11 cellular contexts compared by ENCODE assay signal in the genomic region with DNA sequence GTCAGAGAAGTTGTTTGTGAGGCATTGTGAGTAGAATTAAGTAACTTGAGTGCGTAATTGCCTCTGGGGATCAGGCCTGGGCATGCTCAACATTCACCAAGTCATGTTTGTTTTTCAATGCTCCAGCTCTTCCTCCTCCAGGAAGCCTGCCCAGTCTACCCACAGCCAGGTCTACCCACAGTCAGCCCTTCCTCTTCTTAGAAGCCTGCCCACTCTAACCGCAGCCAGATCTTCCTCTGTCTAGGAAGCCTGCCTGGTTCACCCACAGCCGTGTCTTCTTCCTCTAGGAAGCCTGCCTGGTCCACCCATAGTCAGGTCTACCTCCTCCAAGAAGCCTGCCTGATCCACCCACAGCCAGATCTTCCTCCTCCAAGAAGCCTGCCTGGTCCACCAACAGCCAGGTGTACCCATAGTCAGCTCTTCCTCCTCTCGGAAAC. TPM values are rescaled to one million over a fixed set of nuclear protein-coding genes. Genes with fewer than 3 reads are reported as not detected.
DNase-seq lines count a peak whose midpoint lies in the region; ATAC-seq, FAIRE-seq and TF ChIP-seq lines count a peak whose summit lies in the region.
"Had no signal": no experiment of that assay in that cellular context is flagged by ENCODE, and none has a peak within 500 bp of the region (broad histone marks: within the 10 kb centered on the region; RNA-seq: fewer than 3 reads in every experiment).

No MANE protein-coding gene starts in this region.

- no peaks in the 10 kb centered on the region for H3K36me3 ChIP-seq in bronchial epithelial cell (ENCODE audit: control insufficient read depth, insufficient read depth, low read length)
- H3K36me3 ChIP-seq in osteoblast (ENCODE audit: insufficient read depth, low read length): no peaks in the 10 kb centered on the region

- H3K27ac ChIP-seq in osteoblast (ENCODE audit: low read depth, low read length): peak overlapping the region; percentile 54

- TF ChIP-seq CTCF in bronchial epithelial cell (IDR thresholded peaks at IDR 0.05; ENCODE audit: insufficient read depth, low read length, severe bottlenecking) (no peak), osteoblast (IDR thresholded peaks at IDR 0.05; ENCODE audit: extremely low read depth, low read depth, low read length) (no peak), lower leg skin (IDR thresholded peaks at IDR 0.05) (no peak)

- no peak overlapping the region for H2AFZ ChIP-seq in osteoblast (ENCODE audit: low read length)

- no peak for TF ChIP-seq POLR2A in lower leg skin (IDR thresholded peaks at IDR 0.05)

- 49 to 58% methylated on average over 4 of the region's 4 CpGs for WGBS in lower leg skin, 2 donors

- peaks cover 36% of the 10 kb centered on the region for H3K4me1 ChIP-seq in osteoblast (ENCODE audit: insufficient read depth, low read length)

- H3K27me3 ChIP-seq in bronchial epithelial cell (ENCODE audit: control insufficient read depth, insufficient read depth, low read length): no peaks in the 10 kb centered on the region
- no peaks in the 10 kb centered on the region for H3K27me3 ChIP-seq in osteoblast (ENCODE audit: insufficient read depth, low read length)

- peak overlapping the region; percentile 69 for H3K4me2 ChIP-seq in osteoblast (ENCODE audit: insufficient read depth, low read length)

- DNase-seq in NCI-H2171 treated with DMSO at 0.1 percent for 48 hours (lab: John Stamatoyannopoulos, UW) (peak; percentile 10), NCI-H2171 (lab: John Stamatoyannopoulos, UW) (no peak), NCI-H69 (lab: John Stamatoyannopoulos, UW) (peak; percentile 21), bronchial epithelial cell (ENCODE audit: low read depth) (peak; percentile 86), osteoblast (ENCODE audit: insufficient read length, low spot score, missing footprints) (peak; percentile 15), lower leg skin (ENCODE audit: low spot score in 2 of 2) (no peak)
- DNase-seq: 8988T, MM.1S had no signal

- peaks cover 17% of the 10 kb centered on the region for H4K20me1 ChIP-seq in osteoblast (ENCODE audit: insufficient read depth, low read length)

- no peak overlapping the region for H3K4me3 ChIP-seq in bronchial epithelial cell (ENCODE audit: low read depth, low read length)
- no peak overlapping the region for H3K4me3 ChIP-seq in osteoblast (ENCODE audit: insufficient read depth, low read length)
- H3K4me3 ChIP-seq in lower leg skin (ENCODE audit: low read depth, poor library complexity, severe bottlenecking): no peak overlapping the region

- no peak for ATAC-seq in GM19395 (IDR thresholded peaks at IDR 0.05; ENCODE audit: unreplicated experiment)
- ATAC-seq in HG03039 (IDR thresholded peaks at IDR 0.05; ENCODE audit: unreplicated experiment): no peak
- ATAC-seq: activated CD4-positive, CD25-positive, alpha-beta regulatory T cell treated with anti-CD3 and anti-CD28 coated beads, Interleukin-2, amount 50 U/mL, for 24 hours had no signal

- peak; percentile 55 for FAIRE-seq in bronchial epithelial cell (lab: Jason Lieb, UNC)

- no peaks in the 10 kb centered on the region for H3K9me3 ChIP-seq in osteoblast (ENCODE audit: low read depth, low read length)

- H3K79me2 ChIP-seq in osteoblast (ENCODE audit: insufficient read depth, low read length): peaks cover 7% of the 10 kb centered on the region

- intact Hi-C loops in lower leg skin (cut with DNase I; ENCODE audit: low total_unique reads): no loop called here

RNA-seq across cellular contexts. Expression of gene LRP5, which starts 25.0 kb away (rescaled TPM):
- total RNA-seq in bronchial epithelial cell (17.0 and 21.6 TPM in 2 replicates), osteoblast (16.3 and 18.6 TPM in 2 replicates), lower leg skin (10 to 100 TPM; 25.0 to 53.5 (median 29.3) TPM)

Comparison
In these comparisons a context has a peak if more than half of its experiments do, and no peak if none do; other contexts are left out.
1. DNase-seq: peak in NCI-H2171 treated with DMSO at 0.1 percent for 48 hours (single experiment), NCI-H69 (single experiment), bronchial epithelial cell (single experiment) and osteoblast (single experiment); none in NCI-H2171 (single experiment) and lower leg skin (0 of 2).